Comparison of ENCODE assay signal across 2 cellular contexts in the genomic region with DNA sequence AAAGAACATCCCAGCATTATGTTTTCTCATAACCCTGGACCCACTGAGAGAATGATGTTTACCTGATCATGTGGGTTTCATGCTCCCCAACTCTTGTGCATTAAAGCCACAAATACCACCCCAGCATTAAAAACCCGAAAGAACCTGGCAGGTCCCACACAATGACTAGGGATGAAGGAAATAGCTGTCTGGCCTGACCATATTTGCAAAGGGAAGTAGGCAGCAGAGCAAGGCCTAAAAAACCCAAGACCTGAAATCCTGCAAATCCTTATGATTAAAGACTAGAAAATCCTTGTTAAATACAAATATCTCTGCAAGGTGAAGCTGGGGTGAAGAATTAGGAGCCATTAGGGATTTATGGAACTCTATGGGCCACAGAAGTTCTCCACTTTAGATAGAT.
TF ChIP-seq lines count a peak whose summit lies in the region.

No MANE protein-coding gene starts in this region.

TF ChIP-seq in GM23338, 12 proteins besides CTCF, POLR2A, EP300 and RAD21 (continues in another document):
- TF ChIP-seq POLR2AphosphoS5 (IDR thresholded peaks at IDR 0.05; ENCODE audit: low read depth) (no peak), STAT1 (IDR thresholded peaks at IDR 0.05; ENCODE audit: unreplicated experiment) (no peak), NANOG (IDR thresholded peaks at IDR 0.05; ENCODE audit: borderline replicate concordance) (no peak), CREB1 (CRISPR knock-in tag; IDR thresholded peaks at IDR 0.05; ENCODE audit: low read depth) (no peak), JUNB (IDR thresholded peaks at IDR 0.05; ENCODE audit: unreplicated experiment) (no peak), ZNF331 (CRISPR knock-in tag; IDR thresholded peaks at IDR 0.05; ENCODE audit: low read depth) (no peak), EZH2 (IDR thresholded peaks at IDR 0.05; ENCODE audit: low read depth, unreplicated experiment) (no peak), EZH2phosphoT487 (IDR thresholded peaks at IDR 0.05; ENCODE audit: unreplicated experiment) (no peak)
- TF ChIP-seq, protein P1, sequence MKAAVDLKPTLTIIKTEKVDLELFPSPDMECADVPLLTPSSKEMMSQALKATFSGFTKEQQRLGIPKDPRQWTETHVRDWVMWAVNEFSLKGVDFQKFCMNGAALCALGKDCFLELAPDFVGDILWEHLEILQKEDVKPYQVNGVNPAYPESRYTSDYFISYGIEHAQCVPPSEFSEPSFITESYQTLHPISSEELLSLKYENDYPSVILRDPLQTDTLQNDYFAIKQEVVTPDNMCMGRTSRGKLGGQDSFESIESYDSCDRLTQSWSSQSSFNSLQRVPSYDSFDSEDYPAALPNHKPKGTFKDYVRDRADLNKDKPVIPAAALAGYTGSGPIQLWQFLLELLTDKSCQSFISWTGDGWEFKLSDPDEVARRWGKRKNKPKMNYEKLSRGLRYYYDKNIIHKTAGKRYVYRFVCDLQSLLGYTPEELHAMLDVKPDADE (IDR thresholded peaks at IDR 0.05) = no peak
- TF ChIP-seq, protein P2, sequence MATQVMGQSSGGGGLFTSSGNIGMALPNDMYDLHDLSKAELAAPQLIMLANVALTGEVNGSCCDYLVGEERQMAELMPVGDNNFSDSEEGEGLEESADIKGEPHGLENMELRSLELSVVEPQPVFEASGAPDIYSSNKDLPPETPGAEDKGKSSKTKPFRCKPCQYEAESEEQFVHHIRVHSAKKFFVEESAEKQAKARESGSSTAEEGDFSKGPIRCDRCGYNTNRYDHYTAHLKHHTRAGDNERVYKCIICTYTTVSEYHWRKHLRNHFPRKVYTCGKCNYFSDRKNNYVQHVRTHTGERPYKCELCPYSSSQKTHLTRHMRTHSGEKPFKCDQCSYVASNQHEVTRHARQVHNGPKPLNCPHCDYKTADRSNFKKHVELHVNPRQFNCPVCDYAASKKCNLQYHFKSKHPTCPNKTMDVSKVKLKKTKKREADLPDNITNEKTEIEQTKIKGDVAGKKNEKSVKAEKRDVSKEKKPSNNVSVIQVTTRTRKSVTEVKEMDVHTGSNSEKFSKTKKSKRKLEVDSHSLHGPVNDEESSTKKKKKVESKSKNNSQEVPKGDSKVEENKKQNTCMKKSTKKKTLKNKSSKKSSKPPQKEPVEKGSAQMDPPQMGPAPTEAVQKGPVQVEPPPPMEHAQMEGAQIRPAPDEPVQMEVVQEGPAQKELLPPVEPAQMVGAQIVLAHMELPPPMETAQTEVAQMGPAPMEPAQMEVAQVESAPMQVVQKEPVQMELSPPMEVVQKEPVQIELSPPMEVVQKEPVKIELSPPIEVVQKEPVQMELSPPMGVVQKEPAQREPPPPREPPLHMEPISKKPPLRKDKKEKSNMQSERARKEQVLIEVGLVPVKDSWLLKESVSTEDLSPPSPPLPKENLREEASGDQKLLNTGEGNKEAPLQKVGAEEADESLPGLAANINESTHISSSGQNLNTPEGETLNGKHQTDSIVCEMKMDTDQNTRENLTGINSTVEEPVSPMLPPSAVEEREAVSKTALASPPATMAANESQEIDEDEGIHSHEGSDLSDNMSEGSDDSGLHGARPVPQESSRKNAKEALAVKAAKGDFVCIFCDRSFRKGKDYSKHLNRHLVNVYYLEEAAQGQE (IDR thresholded peaks at IDR 0.05; ENCODE audit: unreplicated experiment) = no peak

TF ChIP-seq in SK-N-SH, 30 proteins besides CTCF, POLR2A, EP300 and RAD21:
- TF ChIP-seq FOSL2 (IDR thresholded peaks at IDR 0.05; ENCODE audit: borderline replicate concordance, low read depth) (no peak), MXI1 (IDR thresholded peaks at IDR 0.05; ENCODE audit: low read depth, low read length) (no peak), TAF1 (IDR thresholded peaks at IDR 0.05; ENCODE audit: borderline replicate concordance, low read depth, low read length) (no peak)
TF ChIP-seq in SK-N-SH: peak in this region for 0.
